ENCODE assay signal across 21 cellular contexts in genomic region chr4:9811796-9812195, GRCh38. TPM values are rescaled to one million over a fixed set of nuclear protein-coding genes. Genes with fewer than 3 reads are reported as not detected.
A peak's percentile ranks its signal among the peaks of the same experiment; 100 is the strongest.
DNase-seq lines count a peak whose midpoint lies in the region; ATAC-seq and TF ChIP-seq lines count a peak whose summit lies in the region.
"Had no signal": no experiment of that assay in that cellular context is flagged by ENCODE, and none has a peak within 500 bp of the region (broad histone marks: within the 10 kb centered on the region; RNA-seq: fewer than 3 reads in every experiment).

No MANE protein-coding gene starts in this region.

- no peak overlapping the region for H3K4me3 ChIP-seq in lower lobe of right lung
- H3K4me3 ChIP-seq: A549, SJCRH30 had no signal

- H3K4me3 Mint-ChIP-seq in immature natural killer cell: no peak overlapping the region
- H3K4me3 Mint-ChIP-seq: CD8-positive, alpha-beta T cell; T-helper 1 cell treated with Interleukin-12 subunit alpha and Interleukin-12 subunit beta and Interleukin-4 antibody, amounts not matched to agents 30 μg/mL and 1 μg/mL, for 36 hours had no signal

- H3K4me1 ChIP-seq in lower lobe of right lung: no peaks in the 10 kb centered on the region
- H3K4me1 ChIP-seq: A549, Caco-2, SJCRH30 had no signal

- no peak for TF ChIP-seq CTCF in lower lobe of right lung (IDR thresholded peaks at IDR 0.05)

- no peaks in the 10 kb centered on the region for H3K27me3 ChIP-seq in lower lobe of right lung (ENCODE audit: low read depth)
- H3K27me3 ChIP-seq: SJCRH30 had no signal

- H3K36me3 Mint-ChIP-seq in immature natural killer cell: no peaks in the 10 kb centered on the region
- H3K36me3 Mint-ChIP-seq: CD8-positive, alpha-beta T cell; IgD-negative memory B cell had no signal

- peak; percentile 33 for DNase-seq in CD1c-positive myeloid dendritic cell (ENCODE audit: extremely low spot score)
- peak; percentile 85 for DNase-seq in MV-4-11 (lab: John Stamatoyannopoulos, UW)
- DNase-seq in SKM-1 (lab: John Stamatoyannopoulos, UW; ENCODE audit: unreplicated experiment): peak; percentile 89
- no peak for DNase-seq in lower lobe of right lung
- DNase-seq in immature natural killer cell: no peak
- no peak for DNase-seq in SK-N-DZ (ENCODE audit: low spot score)
- no peak for DNase-seq in stimulated activated CD4-positive, alpha-beta T cell treated with anti-CD3 and anti-CD28 coated beads, Interleukin-2, amount 100 ng/mL, for 24 hours
- no peak for DNase-seq in activated gamma-delta T cell (lab: John Stamatoyannopoulos, UW)
- DNase-seq: C1 segment of cervical spinal cord; Caco-2; CD8-positive, alpha-beta T cell; HCEC 1CT; MM.1S; NCI-H2029 treated with DMSO at 0.1 percent for 48 hours; NCI-H446 treated with DMSO at 0.1 percent for 48 hours; NCI-H526; SJCRH30 had no signal

- H3K9me3 ChIP-seq in lower lobe of right lung: no peaks in the 10 kb centered on the region
- H3K9me3 ChIP-seq: A549, Caco-2, SJCRH30 had no signal

- H3K27ac Mint-ChIP-seq in immature natural killer cell: no peak overlapping the region
- H3K27ac Mint-ChIP-seq: CD8-positive, alpha-beta T cell; IgD-negative memory B cell; T-helper 1 cell treated with Interleukin-12 subunit alpha and Interleukin-12 subunit beta and Interleukin-4 antibody, amounts not matched to agents 30 μg/mL and 1 μg/mL, for 36 hours had no signal

- peaks cover 12 to 13% of the 10 kb centered on the region in 2 donors for H3K4me1 Mint-ChIP-seq in immature natural killer cell
- H3K4me1 Mint-ChIP-seq: IgD-negative memory B cell had no signal

- H3K9me3 Mint-ChIP-seq in immature natural killer cell: peaks cover 0 to 5% (median 0%) of the 10 kb centered on the region in 6 donors
- H3K9me3 Mint-ChIP-seq: CD8-positive, alpha-beta T cell; IgD-negative memory B cell; T-helper 1 cell treated with Interleukin-12 subunit alpha and Interleukin-12 subunit beta and Interleukin-4 antibody, amounts not matched to agents 30 μg/mL and 1 μg/mL, for 36 hours had no signal

- H3K27ac ChIP-seq in lower lobe of right lung: peak overlapping the region; percentile 50
- H3K27ac ChIP-seq: A549, KMS-11, SJCRH30 had no signal

- intact Hi-C loops in lower lobe of right lung (cut with DNase I): no loop called here

- H3K27me3 Mint-ChIP-seq in immature natural killer cell (ENCODE audit: low read depth in 3 of 3): peaks cover 2 to 10% (median 5%) of the 10 kb centered on the region in 3 donors

- peak; percentile 65 to 71 for ATAC-seq in lower lobe of right lung
- ATAC-seq: A549; CD8-positive, alpha-beta T cell had no signal

- H3K36me3 ChIP-seq in lower lobe of right lung: no peaks in the 10 kb centered on the region
- H3K36me3 ChIP-seq: SJCRH30 had no signal

RNA-seq across cellular contexts. Expression of gene DRD5, which starts 30.4 kb away (rescaled TPM):
- total RNA-seq in lower lobe of right lung: not detected
- polyA plus RNA-seq in immature natural killer cell: not detected
- polyA plus RNA-seq in SK-N-DZ (2014; cell fraction: cytosol; rRNA removed): not detected in 2 replicates
- polyA plus RNA-seq in SK-N-DZ (2014; cell fraction: nucleus; rRNA removed): not detected in 2 replicates
- total RNA-seq: Caco-2; CD8-positive, alpha-beta T cell; SJCRH30 had no signal
- polyA plus RNA-seq: A549, IgD-negative memory B cell had no signal

Comparison
In these comparisons a context has a peak if more than half of its experiments do, and no peak if none do; other contexts are left out.
1. DNase-seq: peak in CD1c-positive myeloid dendritic cell (single experiment), MV-4-11 (single experiment) and SKM-1 (single experiment); none in lower lobe of right lung (single experiment), immature natural killer cell (0 of 3), SK-N-DZ (single experiment), stimulated activated CD4-positive, alpha-beta T cell treated with anti-CD3 and anti-CD28 coated beads, Interleukin-2, amount 100 ng/mL, for 24 hours (0 of 2) and activated gamma-delta T cell (single experiment).